13 cellular contexts compared by ENCODE assay signal in genomic region chr16:31130899-31131298, GRCh38. TPM values are rescaled to one million over a fixed set of nuclear protein-coding genes. Genes with fewer than 3 reads are reported as not detected.
DNase-seq lines count a peak whose midpoint lies in the region; ATAC-seq, FAIRE-seq and TF ChIP-seq lines count a peak whose summit lies in the region.
"Had no signal": no experiment of that assay in that cellular context is flagged by ENCODE, and none has a peak within 500 bp of the region (broad histone marks: within the 10 kb centered on the region; RNA-seq: fewer than 3 reads in every experiment).

No MANE protein-coding gene starts in this region.

- no peaks in the 10 kb centered on the region for H3K9me3 Mint-ChIP-seq in Calu3 (ENCODE audit: low read depth, unreplicated experiment)
- H3K9me3 Mint-ChIP-seq in HFFc6: no peaks in the 10 kb centered on the region

- H3K4me3 Mint-ChIP-seq in Calu3 (ENCODE audit: low read depth, unreplicated experiment) (peak overlapping the region; percentile 66), HFFc6 (no peak overlapping the region)

- H3K4me2 ChIP-seq in osteoblast (ENCODE audit: insufficient read depth, low read length): no peak overlapping the region

- H3K79me2 ChIP-seq in osteoblast (ENCODE audit: insufficient read depth, low read length): no peaks in the 10 kb centered on the region

- DNase-seq in Calu3 (peak; percentile 96), NCI-H2196 treated with DMSO at 0.1 percent for 48 hours (lab: John Stamatoyannopoulos, UW; ENCODE audit: unreplicated experiment) (peak; percentile 67), foreskin keratinocyte (peak in 1 of 2 donors; percentile 75), osteoblast (ENCODE audit: insufficient read length, low spot score, missing footprints) (peak; percentile 77), HFFc6 (no peak), OCI-M1 (lab: John Stamatoyannopoulos, UW) (no peak), NAMALWA (ENCODE audit: low spot score) (no peak), frontal cortex (ENCODE audit: low spot score in 2 of 2) (no peak)
- DNase-seq: NCI-H2227 treated with DMSO at 0.1 percent for 48 hours, right lobe of liver, RPMI8226, tibial artery had no signal

- CTCF ChIA-PET in Calu3 (lab: Charles Lee): interaction anchor here (0.8 to 5.5 kb wide), 7 partner anchors 8 to 146 kb away, joined by 3 to 38 read pairs (median 4); partner anchors contain the start of genes HSD3B7 and KAT8

- intact Hi-C loops in Calu3 (cut with micrococcal nuclease; ENCODE audit: unreplicated experiment): loop anchor here (1.0 kb wide), 1 partner anchor 11 kb away; no protein-coding TSS in a partner anchor

- peak overlapping the region; percentile 59 for H3K27ac ChIP-seq in foreskin keratinocyte
- H3K27ac ChIP-seq in osteoblast (ENCODE audit: low read depth, low read length): no peak overlapping the region
- H3K27ac ChIP-seq: tibial artery had no signal

- H3K36me3 Mint-ChIP-seq in Calu3 (ENCODE audit: insufficient read depth, unreplicated experiment) (peaks cover 89% of the 10 kb centered on the region), HFFc6 (ENCODE audit: low read depth) (no peaks in the 10 kb centered on the region)

- no peaks in the 10 kb centered on the region for H4K20me1 ChIP-seq in osteoblast (ENCODE audit: insufficient read depth, low read length)

- no peak overlapping the region for H2AFZ ChIP-seq in osteoblast (ENCODE audit: low read length)

- H3K27ac Mint-ChIP-seq in Calu3 (ENCODE audit: unreplicated experiment) (peak overlapping the region; percentile 93), HFFc6 (no peak overlapping the region)

- no peaks in the 10 kb centered on the region for H3K27me3 Mint-ChIP-seq in Calu3 (ENCODE audit: unreplicated experiment)
- H3K27me3 Mint-ChIP-seq in HFFc6 (ENCODE audit: insufficient read depth): peaks cover 13% of the 10 kb centered on the region

- peaks cover 18% of the 10 kb centered on the region for H3K4me1 ChIP-seq in foreskin keratinocyte
- H3K4me1 ChIP-seq in osteoblast (ENCODE audit: insufficient read depth, low read length): peaks cover 4% of the 10 kb centered on the region

- no peaks in the 10 kb centered on the region for H3K27me3 ChIP-seq in foreskin keratinocyte
- H3K27me3 ChIP-seq in osteoblast (ENCODE audit: insufficient read depth, low read length): peaks cover 4% of the 10 kb centered on the region
- H3K27me3 ChIP-seq: right lobe of liver had no signal

- FAIRE-seq in frontal cortex (lab: Jason Lieb, UNC): no peak

- no TSS peak for BruUV-seq in Calu3 (replicated peaks; lab: Mats Ljungman, UMichigan)

- no peaks in the 10 kb centered on the region for H3K9me3 ChIP-seq in osteoblast (ENCODE audit: low read depth, low read length)
- H3K9me3 ChIP-seq: right lobe of liver, tibial artery had no signal

- H3K4me1 Mint-ChIP-seq in Calu3 (ENCODE audit: low read depth, unreplicated experiment) (peaks cover 77% of the 10 kb centered on the region), HFFc6 (ENCODE audit: low read depth) (peaks cover 8% of the 10 kb centered on the region)

- no peak overlapping the region for H3K4me3 ChIP-seq in osteoblast (ENCODE audit: insufficient read depth, low read length)
- H3K4me3 ChIP-seq: right lobe of liver, tibial artery had no signal

- peaks cover 8% of the 10 kb centered on the region for H3K36me3 ChIP-seq in osteoblast (ENCODE audit: insufficient read depth, low read length)

- ATAC-seq in foreskin keratinocyte: peak; percentile 55

- TF ChIP-seq CTCF in Calu3 (IDR thresholded peaks at IDR 0.05; ENCODE audit: unreplicated experiment) (no peak), foreskin keratinocyte (conservative IDR thresholded peaks at IDR 0.05) (peak; percentile 7), osteoblast (IDR thresholded peaks at IDR 0.05; ENCODE audit: extremely low read depth, low read depth, low read length) (no peak), HFFc6 (IDR thresholded peaks at IDR 0.05) (no peak)

RNA-seq across cellular contexts. Expression of gene PRSS8, which starts 4.6 kb away (rescaled TPM):
- total RNA-seq in Calu3 (2022): 108 and 138 TPM in 2 replicates
- total RNA-seq in foreskin keratinocyte: 50.2 and 54.2 TPM in 2 replicates
- polyA plus RNA-seq in foreskin keratinocyte: 77.6 and 85.5 TPM in 2 replicates
- total RNA-seq in osteoblast: not detected in 2 replicates
- total RNA-seq in HFFc6 (2021; fragmentation: NEBNext Ultra II Directional; extraction: Animal tissue kit (Norgen Biotek cat#: 25700)): not detected
- not detected for total RNA-seq in frontal cortex
- total RNA-seq: mononuclear cell had no signal

RNA-seq across cellular contexts. Expression of gene KAT8, which starts 13.4 kb away (rescaled TPM):
- total RNA-seq in Calu3 (2022) (66.6 and 69.9 TPM in 2 replicates), foreskin keratinocyte (33.6 and 34.3 TPM in 2 replicates), osteoblast (31.8 and 35.1 TPM in 2 replicates), frontal cortex (47.7 TPM)
- 26.7 and 29.5 TPM in 2 replicates for polyA plus RNA-seq in foreskin keratinocyte
- total RNA-seq in HFFc6 (2021; fragmentation: NEBNext Ultra II Directional; extraction: Animal tissue kit (Norgen Biotek cat#: 25700)): 10 to 100 TPM; 28.1 to 31.8 (median 29.6) TPM

RNA-seq across cellular contexts. Expression of gene PRSS36, which starts 19.0 kb away (rescaled TPM):
- 1.6 TPM in 2 replicates for total RNA-seq in Calu3 (2022)
- 0.31 and 0.53 TPM in 2 replicates for total RNA-seq in foreskin keratinocyte
- polyA plus RNA-seq in foreskin keratinocyte: 0.34 and 0.69 TPM in 2 replicates
- total RNA-seq in osteoblast: 0.29 TPM in 1 of 2 replicates, not detected in the other
- under 1 TPM in 4 of 6 experiments, not detected in 2; 0.38 to 0.60 (median 0.47) TPM for total RNA-seq in HFFc6 (2021; fragmentation: NEBNext Ultra II Directional; extraction: Animal tissue kit (Norgen Biotek cat#: 25700))
- total RNA-seq in frontal cortex: 1.6 TPM

RNA-seq across cellular contexts. Expression of gene BCKDK, which starts 22.7 kb away (rescaled TPM):
- total RNA-seq in Calu3 (2022) (49.3 and 52.0 TPM in 2 replicates), foreskin keratinocyte (41.1 and 41.9 TPM in 2 replicates), osteoblast (25.9 and 30.0 TPM in 2 replicates), frontal cortex (11.4 TPM)
- polyA plus RNA-seq in foreskin keratinocyte: 58.7 and 60.3 TPM in 2 replicates
- total RNA-seq in HFFc6 (2021; fragmentation: NEBNext Ultra II Directional; extraction: Animal tissue kit (Norgen Biotek cat#: 25700)): 10 to 100 TPM; 56.8 to 64.8 (median 59.4) TPM

RNA-seq across cellular contexts. Expression of gene VKORC1, which starts 36.3 kb away (rescaled TPM):
- 80.1 and 86.8 TPM in 2 replicates for total RNA-seq in Calu3 (2022)
- total RNA-seq in foreskin keratinocyte: 82.5 and 85.9 TPM in 2 replicates
- polyA plus RNA-seq in foreskin keratinocyte: 122 and 129 TPM in 2 replicates
- total RNA-seq in osteoblast: 132 and 147 TPM in 2 replicates
- total RNA-seq in HFFc6 (2021; fragmentation: NEBNext Ultra II Directional; extraction: Animal tissue kit (Norgen Biotek cat#: 25700)): 100 to 1,000 TPM; 123 to 184 (median 130) TPM
- 35.9 TPM for total RNA-seq in frontal cortex

Comparison
In these comparisons a context has a peak if more than half of its experiments do, and no peak if none do; other contexts are left out.
1. DNase-seq: peak in Calu3 (single experiment), NCI-H2196 treated with DMSO at 0.1 percent for 48 hours (single experiment) and osteoblast (single experiment); none in HFFc6 (single experiment), OCI-M1 (single experiment), NAMALWA (single experiment) and frontal cortex (0 of 2).
2. RNA of gene PRSS8, which starts 4.6 kb away (total RNA-seq): 108 to 138 TPM in Calu3 and 50.2 to 54.2 TPM in foreskin keratinocyte; not detected in osteoblast, not detected in HFFc6 and not detected in frontal cortex (single experiment); every median in the first group is over 10 times any median in the second.